In the genomic region with DNA sequence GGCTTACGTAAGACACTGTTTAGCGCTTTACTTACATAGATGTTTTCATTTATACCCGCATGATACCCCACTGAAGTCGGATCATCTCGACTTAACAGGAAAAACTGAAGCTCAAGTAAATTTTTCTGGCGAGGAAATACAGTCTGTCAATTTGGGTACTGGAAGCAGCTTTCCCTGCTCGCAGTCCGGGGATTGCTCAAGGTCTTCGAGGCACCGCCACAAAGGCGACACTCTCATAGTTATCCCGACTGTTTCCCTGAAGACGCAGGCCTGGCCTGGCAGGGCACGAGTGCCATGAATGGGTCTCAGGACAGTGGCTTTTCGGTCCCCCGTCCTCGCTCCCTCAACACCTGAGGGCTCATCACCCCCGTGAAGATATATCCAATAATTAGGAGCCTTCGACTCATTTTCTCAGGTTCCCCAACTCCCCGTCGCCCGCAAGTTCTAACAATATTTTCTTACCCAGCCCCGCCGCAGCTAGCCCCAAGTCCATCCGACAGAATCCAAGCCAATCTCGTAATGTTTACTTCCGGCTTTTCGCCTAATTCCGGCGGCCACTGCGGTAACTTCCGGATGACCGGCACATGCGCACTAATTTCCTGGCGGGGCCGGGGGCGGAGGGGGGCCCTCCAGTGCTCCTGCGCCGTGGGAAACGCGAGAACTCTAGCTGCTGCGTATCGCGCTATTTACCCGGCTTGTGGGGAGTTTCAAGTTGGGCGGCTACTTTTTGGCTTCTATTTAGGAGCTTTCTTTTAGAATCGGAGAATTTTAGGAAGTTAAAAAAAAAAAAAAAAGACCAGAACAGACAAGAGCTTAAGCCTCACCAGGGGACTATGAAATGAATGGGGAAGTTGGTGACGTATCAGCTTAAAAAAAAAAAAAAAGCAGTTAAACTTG, we compare ENCODE assay signal across 8 cellular contexts. TPM values are rescaled to one million over a fixed set of nuclear protein-coding genes. Genes with fewer than 3 reads are reported as not detected.
DNase-seq lines count a peak whose midpoint lies in the region; ATAC-seq, FAIRE-seq and TF ChIP-seq lines count a peak whose summit lies in the region.

Gene SLU7 (minus strand): TSS at position 521 of the 897 bp plus-strand sequence. CDS start 3,787 bp downstream, outside the sequence.

- 0 to 1% (median 1%) methylated on average over 47 to 48 of the region's 48 CpGs for WGBS in adrenal gland, 4 donors
- 1% methylated on average over 48 of the region's 48 CpGs for WGBS in heart right ventricle, 2 donors

- H3K27me3 ChIP-seq in adrenal gland (no peaks in the 10 kb centered on the region), heart right ventricle (no peaks in the 10 kb centered on the region), upper lobe of right lung (no peaks in the 10 kb centered on the region)

- H3K27ac ChIP-seq in adrenal gland (peak within 1 kb of the TSS; percentile 75 to 90 (median 85)), heart right ventricle (peak within 1 kb of the TSS; percentile 3 to 90 (median 84)), upper lobe of right lung (peak within 1 kb of the TSS; percentile 87)

- intact Hi-C loops in adrenal gland (cut with DNase I) (no loop called here), heart right ventricle (cut with DNase I) (no loop called here), posterior vena cava (cut with DNase I) (no loop called here), upper lobe of right lung (cut with DNase I) (no loop called here)

- ATAC-seq in HG02852 (IDR thresholded peaks at IDR 0.05; ENCODE audit: unreplicated experiment) (peak; percentile 62), heart right ventricle (peak; percentile 94 to 97 (median 95)), upper lobe of right lung (peak; percentile 94)

- FAIRE-seq in GM12892 (lab: Jason Lieb, UNC): peak; percentile 92

- TF ChIP-seq POLR2A in GM12892 (IDR thresholded peaks at IDR 0.05; ENCODE audit: low read depth, low read length): peak; percentile 73
- TF ChIP-seq POLR2A in adrenal gland (IDR thresholded peaks at IDR 0.05): peak; percentile 18 to 81

- no peaks in the 10 kb centered on the region for H3K9me3 ChIP-seq in adrenal gland (replicated peaks in 1 of 3)
- no peaks in the 10 kb centered on the region for H3K9me3 ChIP-seq in heart right ventricle
- H3K9me3 ChIP-seq in upper lobe of right lung: no peaks in the 10 kb centered on the region

- peak; percentile 70 for DNase-seq in GM12892 (ENCODE audit: insufficient read length)
- DNase-seq in NCI-H146 (lab: John Stamatoyannopoulos, UW): peak; percentile 87
- peak; percentile 85 to 94 (median 89) for DNase-seq in T-helper 1 cell
- DNase-seq in adrenal gland: peak; percentile 95 to 98 (median 96)
- peak; percentile 94 to 95 for DNase-seq in heart right ventricle
- peak; percentile 98 for DNase-seq in posterior vena cava (ENCODE audit: low spot score)
- peak; percentile 96 for DNase-seq in upper lobe of right lung

- peaks cover 0 to 12% of the 10 kb centered on the region in 2 donors for H3K36me3 ChIP-seq in adrenal gland (replicated peaks in 1 of 2)
- H3K36me3 ChIP-seq in heart right ventricle: peaks cover 0 to 17% (median 11%) of the 10 kb centered on the region in 9 donors
- peaks cover 16% of the 10 kb centered on the region for H3K36me3 ChIP-seq in upper lobe of right lung

- TF ChIP-seq CTCF in adrenal gland (IDR thresholded peaks at IDR 0.05) (no peak), heart right ventricle (IDR thresholded peaks at IDR 0.05) (no peak), upper lobe of right lung (IDR thresholded peaks at IDR 0.05) (no peak)

- peaks cover 12 to 33% of the 10 kb centered on the region in 2 donors for H3K4me1 ChIP-seq in adrenal gland (replicated peaks in 1 of 2)
- peaks cover 0 to 58% (median 30%) of the 10 kb centered on the region in 9 donors for H3K4me1 ChIP-seq in heart right ventricle
- H3K4me1 ChIP-seq in upper lobe of right lung: peaks cover 30% of the 10 kb centered on the region

- H3K4me3 ChIP-seq in adrenal gland: peak within 1 kb of the TSS in 3 of 4 donors; percentile 59 to 74 (median 71)
- peak within 1 kb of the TSS; percentile 45 to 88 (median 75) for H3K4me3 ChIP-seq in heart right ventricle
- peak within 1 kb of the TSS; percentile 91 for H3K4me3 ChIP-seq in upper lobe of right lung

RNA-seq across cellular contexts. Expression of gene SLU7, which starts in this region (rescaled TPM):
- polyA plus RNA-seq in GM12892 (2012; ENCODE audit: missing spikeins): 53.8 TPM
- total RNA-seq in adrenal gland (100 to 1,000 TPM in 1 of 8 donors, 10 to 100 TPM in 7; 34.6 to 138 (median 47.9) TPM), heart right ventricle (10 to 100 TPM; 32.7 to 62.4 (median 44.3) TPM), posterior vena cava (10 to 100 TPM; 35.8 to 47.5 TPM), upper lobe of right lung (49.2 TPM)
- polyA plus RNA-seq in adrenal gland (10 to 100 TPM; 27.1 to 50.2 (median 49.1) TPM), heart right ventricle (10 to 100 TPM; 19.2 to 38.4 TPM)

Comparison
In these comparisons a context has a peak if more than half of its experiments do, and no peak if none do; other contexts are left out.
1. Peak in every context shown above with its lines: DNase-seq, ATAC-seq, H3K4me3 ChIP-seq and H3K27ac ChIP-seq.